In the genomic region with DNA sequence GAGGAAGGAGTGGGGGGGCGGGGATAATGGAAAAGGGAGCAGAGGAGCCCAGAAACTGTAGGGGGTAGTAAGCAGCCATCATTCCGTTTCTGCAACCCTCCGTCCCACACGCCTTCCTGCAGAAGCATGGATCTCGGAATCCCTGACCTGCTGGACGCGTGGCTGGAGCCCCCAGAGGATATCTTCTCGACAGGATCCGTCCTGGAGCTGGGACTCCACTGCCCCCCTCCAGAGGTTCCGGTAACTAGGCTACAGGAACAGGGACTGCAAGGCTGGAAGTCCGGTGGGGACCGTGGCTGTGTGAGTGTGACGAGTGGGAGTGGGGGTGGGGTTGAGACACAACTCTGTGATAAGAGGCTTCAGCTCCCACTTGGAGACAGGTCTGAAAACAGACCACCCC, we compare ENCODE assay signal across 8 cellular contexts. TPM values are rescaled to one million over a fixed set of nuclear protein-coding genes. Genes with fewer than 3 reads are reported as not detected.
DNase-seq lines count a peak whose midpoint lies in the region; ATAC-seq and TF ChIP-seq lines count a peak whose summit lies in the region.

No MANE protein-coding gene starts in this region.

- H3K27ac ChIP-seq in PC-3 (ENCODE audit: low read length) (peak overlapping the region; percentile 81), esophagus muscularis mucosa (replicated peaks in 1 of 4) (peak overlapping the region in 3 of 4 donors; percentile 89 to 92 (median 90)), psoas muscle (peak overlapping the region; percentile 92)

- peak overlapping the region; percentile 93 for H3K4me2 ChIP-seq in PC-3 (ENCODE audit: low read length)

- no TSS peak for BruUV-seq in PC-3 (replicated peaks; lab: Mats Ljungman, UMichigan)

- intact Hi-C loops in PC-3 (cut with micrococcal nuclease) (loop anchor here (1.0 kb wide), 1 partner anchor 9 kb away; a partner anchor contains a TSS), esophagus muscularis mucosa (cut with DNase I) (no loop called here), psoas muscle (cut with DNase I) (no loop called here)

- H3K4me1 ChIP-seq in PC-3 (ENCODE audit: insufficient read depth, low read length), result peaks cover 24% of the 10 kb centered on the region
- peaks cover 22 to 44% (median 42%) of the 10 kb centered on the region in 4 donors for H3K4me1 ChIP-seq in esophagus muscularis mucosa
- H3K4me1 ChIP-seq in psoas muscle, result peaks cover 17% of the 10 kb centered on the region

- TF ChIP-seq CTCF in GM06990 (IDR thresholded peaks at IDR 0.05; ENCODE audit: insufficient read depth, low read length, poor library complexity, severe bottlenecking) (no peak), PC-3 (conservative IDR thresholded peaks at IDR 0.05; ENCODE audit: low read depth, low read length) (no peak), esophagus muscularis mucosa (IDR thresholded peaks at IDR 0.05) (no peak), psoas muscle (IDR thresholded peaks at IDR 0.05) (no peak), GM13976 (IDR thresholded peaks at IDR 0.05; ENCODE audit: borderline replicate concordance, control extremely low read depth, extremely low read depth, insufficient read depth, missing control alignments) (no peak)

- TF ChIP-seq EP300 in esophagus muscularis mucosa (IDR thresholded peaks at IDR 0.05), result no peak

- CTCF ChIA-PET in PC-3 (lab: Charles Lee), result interaction anchor here (1.5 kb wide), 1 partner anchor 18 kb away, joined by 7 read pairs; a partner anchor contains a TSS

- no peaks in the 10 kb centered on the region for H3K9me2 ChIP-seq in PC-3 (replicated peaks; ENCODE audit: low read length)

- POLR2A ChIA-PET in PC-3 (lab: Charles Lee; ENCODE audit: unreplicated experiment), result interaction anchor here (2.2 kb wide), 1 partner anchor 9 kb away, joined by 13 read pairs; a partner anchor contains a TSS

- WGBS in esophagus muscularis mucosa, result 7% methylated on average over 12 of the region's 13 CpGs
- 15 to 22% (median 17%) methylated on average over 13 of the region's 13 CpGs for WGBS in psoas muscle, 3 donors

- H2AFZ ChIP-seq in PC-3 (ENCODE audit: low read length), result peak overlapping the region; percentile 80

- H3K9me3 ChIP-seq in PC-3 (ENCODE audit: low read length), result no peaks in the 10 kb centered on the region
- H3K9me3 ChIP-seq in esophagus muscularis mucosa, result no peaks in the 10 kb centered on the region
- no peaks in the 10 kb centered on the region for H3K9me3 ChIP-seq in psoas muscle

- in situ Hi-C loops in GM13976 (cut with MboI; ENCODE audit: low sequenced_read_pairs, unreplicated experiment), result no loop called here

- no peak for ATAC-seq in PC-3
- no peak for ATAC-seq in psoas muscle
- ATAC-seq in GM18873 (IDR thresholded peaks at IDR 0.05; ENCODE audit: low FRiP score, unreplicated experiment), result no peak

- H3K27me3 ChIP-seq in GM06990 (replicated peaks; ENCODE audit: control insufficient read depth, insufficient read depth, low read length) (no peaks in the 10 kb centered on the region), PC-3 (ENCODE audit: low read length) (no peaks in the 10 kb centered on the region), esophagus muscularis mucosa (no peaks in the 10 kb centered on the region), psoas muscle (ENCODE audit: insufficient read depth in 3 of 3, low read length in 2 of 3) (no peaks in the 10 kb centered on the region)

- TF ChIP-seq POLR2A in esophagus muscularis mucosa (IDR thresholded peaks at IDR 0.05; ENCODE audit: low read depth), result no peak

- H3K9ac ChIP-seq in PC-3 (ENCODE audit: low read length), result peak overlapping the region; percentile 77

- H3K79me2 ChIP-seq in PC-3 (ENCODE audit: low read length), result peaks cover 39% of the 10 kb centered on the region

- H3F3A ChIP-seq in PC-3 (ENCODE audit: low read length, unreplicated experiment), result no peaks in the 10 kb centered on the region

- H3K4me3 ChIP-seq in GM06990 (replicated peaks; ENCODE audit: low read depth, low read length), result peak overlapping the region; percentile 64
- H3K4me3 ChIP-seq in PC-3 (ENCODE audit: low read length), result peak overlapping the region; percentile 71
- H3K4me3 ChIP-seq in esophagus muscularis mucosa, result peak overlapping the region; percentile 57 to 69 (median 66)
- peak overlapping the region; percentile 77 for H3K4me3 ChIP-seq in psoas muscle

- no peaks in the 10 kb centered on the region for H4K20me1 ChIP-seq in PC-3 (ENCODE audit: low read length)

- H3K36me3 ChIP-seq in GM06990 (ENCODE audit: control insufficient read depth, insufficient read depth, low read length) (peaks cover 7% of the 10 kb centered on the region), PC-3 (ENCODE audit: low read depth, low read length) (peaks cover 2% of the 10 kb centered on the region; the same call in 1 of the 2 replicates), esophagus muscularis mucosa (peaks cover 0 to 7% (median 6%) of the 10 kb centered on the region in 4 donors), psoas muscle (ENCODE audit: insufficient read depth in 1 of 2, low read depth in 1 of 2) (peaks cover 0 to 13% of the 10 kb centered on the region in 2 donors)

- DNase-seq in GM06990 (ENCODE audit: extremely low read depth, insufficient read length) (no peak), PC-3 (no peak), esophagus muscularis mucosa (ENCODE audit: extremely low spot score) (no peak), psoas muscle (no peak), SIG-M5 (lab: John Stamatoyannopoulos, UW) (no peak), DMS 273 treated with DMSO at 0.1 percent for 48 hours (lab: John Stamatoyannopoulos, UW) (no peak), GM13976 (ENCODE audit: low spot score) (no peak)

RNA-seq across cellular contexts. Expression of a gene that starts 0.7 kb away (rescaled TPM):
- 22.9 and 28.7 TPM in 2 replicates for total RNA-seq in PC-3 (2014; rRNA removed)
- 1 to 10 TPM; 2.9 to 7.6 (median 6.8) TPM for total RNA-seq in esophagus muscularis mucosa
- total RNA-seq in psoas muscle, result 1 to 10 TPM; 3.7 to 5.6 (median 5.0) TPM
- 10 to 100 TPM in 1 of 3 donors, 1 to 10 TPM in 2; 4.3 to 12.6 (median 6.3) TPM for polyA plus RNA-seq in psoas muscle

RNA-seq across cellular contexts. Expression of a gene that starts 5.1 kb away (rescaled TPM):
- total RNA-seq in PC-3 (2014; rRNA removed) (201 and 224 TPM in 2 replicates), esophagus muscularis mucosa (100 to 1,000 TPM in 3 of 4 donors, 10 to 100 TPM in 1; 74.3 to 114 (median 104) TPM), psoas muscle (10 to 100 TPM; 21.9 to 58.2 (median 38.0) TPM)
- 10 to 100 TPM; 46.7 to 85.3 (median 65.9) TPM for polyA plus RNA-seq in psoas muscle

RNA-seq across cellular contexts. Expression of a gene that starts 9.1 kb away (rescaled TPM):
- total RNA-seq in PC-3 (2014; rRNA removed) (377 and 388 TPM in 2 replicates), esophagus muscularis mucosa (100 to 1,000 TPM; 175 to 238 (median 216) TPM), psoas muscle (100 to 1,000 TPM in 2 of 4 donors, 10 to 100 TPM in 2; 87.6 to 118 (median 95.0) TPM)
- polyA plus RNA-seq in psoas muscle, result 100 to 1,000 TPM; 147 to 266 (median 172) TPM

RNA-seq across cellular contexts. Expression of a gene that starts 10.0 kb away (rescaled TPM):
- 17.6 and 21.0 TPM in 2 replicates for total RNA-seq in PC-3 (2014; rRNA removed)
- 10 to 100 TPM; 12.5 to 20.4 (median 17.6) TPM for total RNA-seq in esophagus muscularis mucosa
- total RNA-seq in psoas muscle, result 10 to 100 TPM; 17.0 to 39.0 (median 27.6) TPM
- 10 to 100 TPM; 31.3 to 54.6 (median 31.3) TPM for polyA plus RNA-seq in psoas muscle

RNA-seq across cellular contexts. Expression of a gene that starts 17.7 kb away (rescaled TPM):
- total RNA-seq in PC-3 (2014; rRNA removed), result 41.2 and 42.3 TPM in 2 replicates
- 10 to 100 TPM; 41.1 to 56.3 (median 46.6) TPM for total RNA-seq in esophagus muscularis mucosa
- total RNA-seq in psoas muscle, result 10 to 100 TPM; 31.0 to 67.0 (median 44.1) TPM
- 10 to 100 TPM; 30.3 to 40.8 (median 38.5) TPM for polyA plus RNA-seq in psoas muscle
